In the genomic region with DNA sequence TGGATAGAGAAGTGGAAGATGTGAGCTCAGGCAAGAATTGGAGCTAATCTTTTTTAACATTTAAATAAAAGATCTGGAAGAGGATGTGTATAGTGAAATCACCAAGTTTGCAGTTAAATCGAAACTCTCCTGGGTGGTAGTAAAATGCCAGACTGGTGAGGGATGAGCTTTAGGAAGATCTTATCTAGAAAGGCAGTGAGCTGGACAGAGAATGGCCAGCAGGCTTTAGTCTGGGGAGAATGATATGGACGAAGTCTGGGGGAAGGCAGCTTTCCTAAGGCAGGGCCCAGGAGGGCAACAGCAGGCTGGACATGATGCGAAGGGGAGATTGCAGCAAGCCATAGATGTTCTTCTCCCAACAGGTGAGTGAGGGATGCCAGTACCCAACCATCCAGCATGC, we compare ENCODE assay signal across 4 cellular contexts. TPM values are rescaled to one million over a fixed set of nuclear protein-coding genes. Genes with fewer than 3 reads are reported as not detected.
"Had no signal": no experiment of that assay in that cellular context is flagged by ENCODE, and none has a peak within 500 bp of the region (broad histone marks: within the 10 kb centered on the region; RNA-seq: fewer than 3 reads in every experiment).

No MANE protein-coding gene starts in this region.

- H3K4me3 ChIP-seq: GM12878 had no signal

- DNase-seq: GDM1, GF-D8 had no signal

- ATAC-seq: GM12878 had no signal

RNA-seq across cellular contexts. Expression of a gene that starts 25.6 kb away (rescaled TPM):
- total RNA-seq: G401, GM12878 had no signal
- polyA plus RNA-seq: GM12878 had no signal
